Comparison of ENCODE assay signal across 8 cellular contexts in genomic region chr7:148697950-148698396, GRCh38. TPM values are rescaled to one million over a fixed set of nuclear protein-coding genes. Genes with fewer than 3 reads are reported as not detected.
A peak's percentile ranks its signal among the peaks of the same experiment; 100 is the strongest.
DNase-seq lines count a peak whose midpoint lies in the region; ATAC-seq and TF ChIP-seq lines count a peak whose summit lies in the region.

No MANE protein-coding gene starts in this region.

- H3K27me3 ChIP-seq in BLaER1 (no peaks in the 10 kb centered on the region), NT2/D1 (ENCODE audit: insufficient read depth, insufficient read length) (no peaks in the 10 kb centered on the region)

- H3K4me2 ChIP-seq in BLaER1, result peak overlapping the region; percentile 90

- H3K36me3 ChIP-seq in BLaER1 (no peaks in the 10 kb centered on the region), NT2/D1 (ENCODE audit: insufficient read depth, insufficient read length, low read length) (peaks cover 5% of the 10 kb centered on the region)

- H3K27ac ChIP-seq in BLaER1, result peak overlapping the region; percentile 100

- ATAC-seq in GM21367 (IDR thresholded peaks at IDR 0.05; ENCODE audit: unreplicated experiment) (peak; percentile 1), HG02798 (IDR thresholded peaks at IDR 0.05; ENCODE audit: poor library complexity, unreplicated experiment) (no peak), GM18868 (IDR thresholded peaks at IDR 0.05; ENCODE audit: unreplicated experiment) (no peak)

- H3K9ac ChIP-seq in BLaER1 (peak overlapping the region; percentile 100), NT2/D1 (ENCODE audit: insufficient read length, low read depth) (peak overlapping the region; percentile 72)

- no peak for DNase-seq in NT2/D1 (ENCODE audit: low read depth, low spot score)
- DNase-seq in choroid plexus epithelial cell (ENCODE audit: low read depth), result peak; percentile 31
- DNase-seq in myocyte (ENCODE audit: low read depth), result peak; percentile 18
- no peak for DNase-seq in RKO (ENCODE audit: low spot score)

- H4K20me1 ChIP-seq in BLaER1, result peaks cover 36% of the 10 kb centered on the region

- H3K4me3 ChIP-seq in BLaER1 (peak overlapping the region; percentile 97), NT2/D1 (ENCODE audit: insufficient read length, low read depth) (peak overlapping the region; percentile 75), choroid plexus epithelial cell (ENCODE audit: low read depth, low read length) (peak overlapping the region; percentile 81)

- H3K9me3 ChIP-seq in BLaER1, result no peaks in the 10 kb centered on the region
- H3K9me3 ChIP-seq in NT2/D1 (ENCODE audit: insufficient read depth, low read length), result no peaks in the 10 kb centered on the region

- H3K4me1 ChIP-seq in BLaER1 (peaks cover 42% of the 10 kb centered on the region), NT2/D1 (ENCODE audit: insufficient read depth, insufficient read length) (no peaks in the 10 kb centered on the region)

- no peak for TF ChIP-seq CTCF in choroid plexus epithelial cell (conservative IDR thresholded peaks at IDR 0.05; ENCODE audit: low read depth, low read length)

RNA-seq across cellular contexts. Expression of gene CUL1, which starts 0.7 kb away (rescaled TPM):
- 65.5 and 75.3 TPM in 2 replicates for total RNA-seq in myocyte
- 34.3 TPM for polyA plus RNA-seq in myocyte (2012)

Comparison
In these comparisons a context has a peak if more than half of its experiments do, and no peak if none do; other contexts are left out.
1. DNase-seq: peak in choroid plexus epithelial cell (single experiment) and myocyte (single experiment); none in NT2/D1 (single experiment) and RKO (single experiment).
2. Peak in every context shown above with its lines, with median percentiles within 50 percentile points of each other: H3K4me3 ChIP-seq.